ENCODE assay signal across 1 cellular context in the genomic region with DNA sequence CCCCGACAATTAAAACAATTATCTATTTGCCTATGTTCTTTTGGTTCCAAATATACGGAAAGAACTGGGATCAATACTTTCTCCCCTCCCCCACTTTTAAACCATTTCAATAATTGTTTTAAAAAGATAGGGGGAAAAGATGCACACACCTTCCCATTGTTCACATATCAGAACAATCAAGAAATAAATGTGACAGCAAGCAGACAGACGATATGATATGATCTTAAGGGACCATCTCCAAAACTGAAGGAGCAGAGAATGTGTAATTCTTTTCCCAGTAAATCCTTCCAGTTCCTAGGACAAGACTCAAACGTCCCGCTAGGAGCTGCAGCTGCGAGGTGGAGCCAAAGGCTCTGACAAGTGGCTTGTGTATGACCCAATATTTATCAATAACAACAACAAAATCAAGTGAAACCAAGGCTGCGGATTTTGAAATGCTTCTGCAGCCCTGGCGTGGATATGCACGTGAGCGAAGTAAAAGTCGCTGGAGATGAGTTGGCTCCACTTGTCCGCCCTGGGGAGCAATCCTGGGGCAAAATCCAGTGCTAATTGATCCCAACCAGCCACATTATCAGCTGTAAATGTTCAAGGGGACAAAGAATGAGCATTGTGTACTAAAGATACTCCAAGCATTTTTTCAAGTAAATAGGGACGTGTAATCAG.
A peak's percentile ranks its signal among the peaks of the same experiment; 100 is the strongest.
TF ChIP-seq lines count a peak whose summit lies in the region.

No MANE protein-coding gene starts in this region.

TF ChIP-seq in H1, 55 proteins besides CTCF, POLR2A, EP300 and RAD21 (continued from another document):
- TF ChIP-seq, protein P1, sequence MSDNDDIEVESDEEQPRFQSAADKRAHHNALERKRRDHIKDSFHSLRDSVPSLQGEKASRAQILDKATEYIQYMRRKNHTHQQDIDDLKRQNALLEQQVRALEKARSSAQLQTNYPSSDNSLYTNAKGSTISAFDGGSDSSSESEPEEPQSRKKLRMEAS (IDR thresholded peaks at IDR 0.05) = no peak
- TF ChIP-seq ZNF274 (IDR thresholded peaks at IDR 0.05; ENCODE audit: borderline replicate concordance, extremely low read depth, low read length) (no peak), CREB1 (IDR thresholded peaks at IDR 0.05) (no peak), HDAC6 (IDR thresholded peaks at IDR 0.05; ENCODE audit: low read depth, low read length) (no peak), TCF12 (IDR thresholded peaks at IDR 0.05; ENCODE audit: low read depth, low read length) (no peak), TAF1 (IDR thresholded peaks at IDR 0.05; ENCODE audit: low read depth, low read length) (no peak), GTF2F1 (IDR thresholded peaks at IDR 0.05; ENCODE audit: borderline replicate concordance, low read depth, low read length) (no peak), JUN (IDR thresholded peaks at IDR 0.05; ENCODE audit: low read depth, low read length) (no peak), HDAC2 (IDR thresholded peaks at IDR 0.05; ENCODE audit: borderline replicate concordance in 1 of 2, low read depth in 2 of 2, low read length in 2 of 2) (no peak), FOSL1 (IDR thresholded peaks at IDR 0.05; ENCODE audit: insufficient read depth, low read depth, low read length) (no peak), KDM4A (IDR thresholded peaks at IDR 0.05; ENCODE audit: low read depth, low read length, severe bottlenecking) (no peak), NRF1 (IDR thresholded peaks at IDR 0.05; ENCODE audit: low read depth, low read length) (no peak), TEAD4 (IDR thresholded peaks at IDR 0.05; ENCODE audit: low read depth, low read length) (no peak), CTBP2 (IDR thresholded peaks at IDR 0.05; ENCODE audit: borderline replicate concordance, insufficient read depth, insufficient read length, low read length) (no peak), BCL11A (IDR thresholded peaks at IDR 0.05; ENCODE audit: low read depth in 2 of 2, low read length in 2 of 2) (no peak), NANOG (IDR thresholded peaks at IDR 0.05; ENCODE audit: insufficient read depth, low read depth, low read length, poor library complexity, severe bottlenecking) (no peak), SUZ12 (IDR thresholded peaks at IDR 0.05; ENCODE audit: low read length) (peak; percentile 64; the same call in 1 of the 2 replicates), CHD1 (IDR thresholded peaks at IDR 0.05; ENCODE audit: low read depth, low read length) (no peak), TAF7 (optimal IDR thresholded peaks at IDR 0.05; ENCODE audit: borderline replicate concordance, low read depth, low read length) (no peak), SP1 (IDR thresholded peaks at IDR 0.05; ENCODE audit: low read depth, low read length) (no peak)
- TF ChIP-seq, protein P2, sequence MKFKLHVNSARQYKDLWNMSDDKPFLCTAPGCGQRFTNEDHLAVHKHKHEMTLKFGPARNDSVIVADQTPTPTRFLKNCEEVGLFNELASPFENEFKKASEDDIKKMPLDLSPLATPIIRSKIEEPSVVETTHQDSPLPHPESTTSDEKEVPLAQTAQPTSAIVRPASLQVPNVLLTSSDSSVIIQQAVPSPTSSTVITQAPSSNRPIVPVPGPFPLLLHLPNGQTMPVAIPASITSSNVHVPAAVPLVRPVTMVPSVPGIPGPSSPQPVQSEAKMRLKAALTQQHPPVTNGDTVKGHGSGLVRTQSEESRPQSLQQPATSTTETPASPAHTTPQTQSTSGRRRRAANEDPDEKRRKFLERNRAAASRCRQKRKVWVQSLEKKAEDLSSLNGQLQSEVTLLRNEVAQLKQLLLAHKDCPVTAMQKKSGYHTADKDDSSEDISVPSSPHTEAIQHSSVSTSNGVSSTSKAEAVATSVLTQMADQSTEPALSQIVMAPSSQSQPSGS (IDR thresholded peaks at IDR 0.05; ENCODE audit: low read length) = no peak
- TF ChIP-seq, protein P3, sequence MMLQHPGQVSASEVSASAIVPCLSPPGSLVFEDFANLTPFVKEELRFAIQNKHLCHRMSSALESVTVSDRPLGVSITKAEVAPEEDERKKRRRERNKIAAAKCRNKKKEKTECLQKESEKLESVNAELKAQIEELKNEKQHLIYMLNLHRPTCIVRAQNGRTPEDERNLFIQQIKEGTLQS (IDR thresholded peaks at IDR 0.05; ENCODE audit: insufficient read depth, low read depth, low read length) = no peak
